In genomic region chr2:10269711-10270610, GRCh38 we compare ENCODE assay signal across 14 cellular contexts. TPM values are rescaled to one million over a fixed set of nuclear protein-coding genes. Genes with fewer than 3 reads are reported as not detected.
A peak's percentile ranks its signal among the peaks of the same experiment; 100 is the strongest.
DNase-seq lines count a peak whose midpoint lies in the region; ATAC-seq and TF ChIP-seq lines count a peak whose summit lies in the region.
"Had no signal": no experiment of that assay in that cellular context is flagged by ENCODE, and none has a peak within 500 bp of the region (broad histone marks: within the 10 kb centered on the region; RNA-seq: fewer than 3 reads in every experiment).

No MANE protein-coding gene starts in this region.

- H3K4me3 Mint-ChIP-seq in activated T-cell treated with anti-CD3 and anti-CD28 coated beads, Interleukin-2, amount 50 U/mL, for 24 hours, result no peak overlapping the region
- H3K4me3 Mint-ChIP-seq in activated T-cell treated with anti-CD3 and anti-CD28 coated beads, Interleukin-2, amount 50 U/mL, for 72 hours, result no peak overlapping the region
- no peak overlapping the region for H3K4me3 Mint-ChIP-seq in stimulated activated effector memory CD8-positive, alpha-beta T cell treated with anti-CD3 and anti-CD28 coated beads, Interleukin-12 subunit alpha, Interleukin-12 subunit beta, amount 100 ng/mL, for 72 hours
- no peak overlapping the region for H3K4me3 Mint-ChIP-seq in activated T-helper 17 cell treated with anti-CD3 and anti-CD28 coated beads, Interleukin-2, amount 50 U/mL, for 72 hours
- H3K4me3 Mint-ChIP-seq: T-helper 1 cell treated with Interleukin-12 subunit alpha and Interleukin-12 subunit beta and Interleukin-4 antibody, amounts not matched to agents 30 μg/mL and 1 μg/mL, for 36 hours had no signal

- no peaks in the 10 kb centered on the region for H3K9me3 Mint-ChIP-seq in activated T-cell treated with anti-CD3 and anti-CD28 coated beads, Interleukin-2, amount 50 U/mL, for 24 hours
- no peaks in the 10 kb centered on the region for H3K9me3 Mint-ChIP-seq in activated T-cell treated with anti-CD3 and anti-CD28 coated beads, Interleukin-2, amount 50 U/mL, for 72 hours
- H3K9me3 Mint-ChIP-seq in stimulated activated effector memory CD8-positive, alpha-beta T cell treated with anti-CD3 and anti-CD28 coated beads, Interleukin-12 subunit alpha, Interleukin-12 subunit beta, amount 100 ng/mL, for 72 hours, result no peaks in the 10 kb centered on the region
- no peaks in the 10 kb centered on the region for H3K9me3 Mint-ChIP-seq in activated T-helper 17 cell treated with anti-CD3 and anti-CD28 coated beads, Interleukin-2, amount 50 U/mL, for 72 hours
- H3K9me3 Mint-ChIP-seq: IgD-negative memory B cell; T-helper 1 cell treated with Interleukin-12 subunit alpha and Interleukin-12 subunit beta and Interleukin-4 antibody, amounts not matched to agents 30 μg/mL and 1 μg/mL, for 36 hours had no signal

- peaks cover 0 to 32% (median 0%) of the 10 kb centered on the region in 4 donors for H3K4me1 ChIP-seq in Peyer's patch

- no peaks in the 10 kb centered on the region for H3K27me3 Mint-ChIP-seq in activated T-cell treated with anti-CD3 and anti-CD28 coated beads, Interleukin-2, amount 50 U/mL, for 24 hours
- no peaks in the 10 kb centered on the region for H3K27me3 Mint-ChIP-seq in activated T-cell treated with anti-CD3 and anti-CD28 coated beads, Interleukin-2, amount 50 U/mL, for 72 hours (ENCODE audit: low read depth)
- no peaks in the 10 kb centered on the region for H3K27me3 Mint-ChIP-seq in activated T-helper 17 cell treated with anti-CD3 and anti-CD28 coated beads, Interleukin-2, amount 50 U/mL, for 72 hours
- H3K27me3 Mint-ChIP-seq: IgD-negative memory B cell had no signal

- no peak for TF ChIP-seq CTCF in Peyer's patch (IDR thresholded peaks at IDR 0.05)

- H3K4me3 ChIP-seq in Peyer's patch, result peak overlapping the region in 1 of 4 donors; percentile 32
- H3K4me3 ChIP-seq: tibial artery had no signal

- intact Hi-C loops in left colon (cut with DNase I, micrococcal nuclease), result loop anchor here in 1 of 2 donors (10.0 kb wide), 1 partner anchor 145 kb away; no protein-coding TSS in a partner anchor

- peaks cover 12% of the 10 kb centered on the region for H3K4me1 Mint-ChIP-seq in activated T-cell treated with anti-CD3 and anti-CD28 coated beads, Interleukin-2, amount 50 U/mL, for 24 hours (ENCODE audit: low read depth)
- H3K4me1 Mint-ChIP-seq in activated T-cell treated with anti-CD3 and anti-CD28 coated beads, Interleukin-2, amount 50 U/mL, for 72 hours (ENCODE audit: low read depth), result peaks cover 9% of the 10 kb centered on the region
- no peaks in the 10 kb centered on the region for H3K4me1 Mint-ChIP-seq in stimulated activated effector memory CD8-positive, alpha-beta T cell treated with anti-CD3 and anti-CD28 coated beads, Interleukin-12 subunit alpha, Interleukin-12 subunit beta, amount 100 ng/mL, for 72 hours
- peaks cover 4% of the 10 kb centered on the region for H3K4me1 Mint-ChIP-seq in activated T-helper 17 cell treated with anti-CD3 and anti-CD28 coated beads, Interleukin-2, amount 50 U/mL, for 72 hours

- no peak overlapping the region for H3K27ac Mint-ChIP-seq in activated T-cell treated with anti-CD3 and anti-CD28 coated beads, Interleukin-2, amount 50 U/mL, for 24 hours
- no peak overlapping the region for H3K27ac Mint-ChIP-seq in activated T-cell treated with anti-CD3 and anti-CD28 coated beads, Interleukin-2, amount 50 U/mL, for 72 hours
- H3K27ac Mint-ChIP-seq in stimulated activated effector memory CD8-positive, alpha-beta T cell treated with anti-CD3 and anti-CD28 coated beads, Interleukin-12 subunit alpha, Interleukin-12 subunit beta, amount 100 ng/mL, for 72 hours, result no peak overlapping the region
- no peak overlapping the region for H3K27ac Mint-ChIP-seq in activated T-helper 17 cell treated with anti-CD3 and anti-CD28 coated beads, Interleukin-2, amount 50 U/mL, for 72 hours
- H3K27ac Mint-ChIP-seq: IgD-negative memory B cell; progenitor cell of endocrine pancreas; T-helper 1 cell treated with Interleukin-12 subunit alpha and Interleukin-12 subunit beta and Interleukin-4 antibody, amounts not matched to agents 30 μg/mL and 1 μg/mL, for 36 hours had no signal

- peak; percentile 32 to 63 for TF ChIP-seq POLR2A in Peyer's patch (IDR thresholded peaks at IDR 0.05)

- no peaks in the 10 kb centered on the region for H3K36me3 ChIP-seq in Peyer's patch
- H3K36me3 ChIP-seq: tibial artery had no signal

- H3K9me3 ChIP-seq in Peyer's patch, result no peaks in the 10 kb centered on the region
- H3K9me3 ChIP-seq: tibial artery had no signal

- H3K27ac ChIP-seq in Peyer's patch, result peak overlapping the region in 3 of 4 donors; percentile 72 to 92 (median 82)
- H3K27ac ChIP-seq: epithelial cell of prostate, tibial artery had no signal

- peak; percentile 25 for DNase-seq in activated T-cell treated with anti-CD3 and anti-CD28 coated beads, Interleukin-2, amount 50 U/mL, for 24 hours
- no peak for DNase-seq in activated T-cell treated with anti-CD3 and anti-CD28 coated beads, Interleukin-2, amount 50 U/mL, for 72 hours
- DNase-seq in Peyer's patch (peak in 2 of 3 donors; percentile 88 to 89), left colon (peak; percentile 79 to 82), NCI-H748 (lab: John Stamatoyannopoulos, UW; ENCODE audit: unreplicated experiment) (no peak), middle frontal gyrus (ENCODE audit: extremely low spot score, low spot score) (no peak)
- DNase-seq in stimulated activated effector memory CD8-positive, alpha-beta T cell treated with anti-CD3 and anti-CD28 coated beads, Interleukin-12 subunit alpha, Interleukin-12 subunit beta, amount 100 ng/mL, for 72 hours (ENCODE audit: low spot score in 2 of 2), result no peak
- DNase-seq: cerebellar nuclear complex had no signal

- H3K36me3 Mint-ChIP-seq in activated T-cell treated with anti-CD3 and anti-CD28 coated beads, Interleukin-2, amount 50 U/mL, for 24 hours (ENCODE audit: low read depth), result no peaks in the 10 kb centered on the region
- no peaks in the 10 kb centered on the region for H3K36me3 Mint-ChIP-seq in activated T-cell treated with anti-CD3 and anti-CD28 coated beads, Interleukin-2, amount 50 U/mL, for 72 hours (ENCODE audit: insufficient read depth in 2 of 2)
- H3K36me3 Mint-ChIP-seq in stimulated activated effector memory CD8-positive, alpha-beta T cell treated with anti-CD3 and anti-CD28 coated beads, Interleukin-12 subunit alpha, Interleukin-12 subunit beta, amount 100 ng/mL, for 72 hours, result no peaks in the 10 kb centered on the region
- H3K36me3 Mint-ChIP-seq in activated T-helper 17 cell treated with anti-CD3 and anti-CD28 coated beads, Interleukin-2, amount 50 U/mL, for 72 hours (ENCODE audit: low read depth), result no peaks in the 10 kb centered on the region
- H3K36me3 Mint-ChIP-seq: IgD-negative memory B cell had no signal

- H3K27me3 ChIP-seq in Peyer's patch, result no peaks in the 10 kb centered on the region
- H3K27me3 ChIP-seq: tibial artery had no signal

- ATAC-seq in activated T-cell treated with anti-CD3 and anti-CD28 coated beads, Interleukin-2, amount 50 U/mL, for 72 hours (replicated peaks in 1 of 2), result no peak
- ATAC-seq in left colon, result peak; percentile 82
- ATAC-seq in stimulated activated effector memory CD8-positive, alpha-beta T cell treated with anti-CD3 and anti-CD28 coated beads, Interleukin-12 subunit alpha, Interleukin-12 subunit beta, amount 100 ng/mL, for 72 hours, result peak; percentile 6
- no peak for ATAC-seq in activated T-helper 17 cell treated with anti-CD3 and anti-CD28 coated beads, Interleukin-2, amount 50 U/mL, for 72 hours (replicated peaks)

RNA-seq across cellular contexts. Expression of gene HPCAL1, which starts 32.7 kb away (rescaled TPM):
- total RNA-seq in activated T-cell treated with anti-CD3 and anti-CD28 coated beads, Interleukin-2, amount 50 U/mL, for 72 hours, result 10 to 100 TPM; 43.9 to 52.0 TPM
- total RNA-seq in Peyer's patch, result 100 to 1,000 TPM; 123 to 270 (median 156) TPM
- 10 to 100 TPM; 73.1 to 85.7 TPM for total RNA-seq in left colon
- total RNA-seq in activated T-helper 17 cell treated with anti-CD3 and anti-CD28 coated beads, Interleukin-2, amount 50 U/mL, for 72 hours, result 100 to 1,000 TPM in 1 of 2 donors, 10 to 100 TPM in 1; 57.9 to 139 TPM

Comparison
In these comparisons a context has a peak if more than half of its experiments do, and no peak if none do; other contexts are left out.
1. DNase-seq: peak in activated T-cell treated with anti-CD3 and anti-CD28 coated beads, Interleukin-2, amount 50 U/mL, for 24 hours (single experiment), Peyer's patch (2 of 3) and left colon (2 of 2); none in activated T-cell treated with anti-CD3 and anti-CD28 coated beads, Interleukin-2, amount 50 U/mL, for 72 hours (0 of 2), stimulated activated effector memory CD8-positive, alpha-beta T cell treated with anti-CD3 and anti-CD28 coated beads, Interleukin-12 subunit alpha, Interleukin-12 subunit beta, amount 100 ng/mL, for 72 hours (0 of 2), NCI-H748 (single experiment) and middle frontal gyrus (single experiment).
2. ATAC-seq: peak in left colon (single experiment) and stimulated activated effector memory CD8-positive, alpha-beta T cell treated with anti-CD3 and anti-CD28 coated beads, Interleukin-12 subunit alpha, Interleukin-12 subunit beta, amount 100 ng/mL, for 72 hours (single experiment); none in activated T-cell treated with anti-CD3 and anti-CD28 coated beads, Interleukin-2, amount 50 U/mL, for 72 hours (0 of 2) and activated T-helper 17 cell treated with anti-CD3 and anti-CD28 coated beads, Interleukin-2, amount 50 U/mL, for 72 hours (single experiment).